ENCODE assay signal across 8 cellular contexts in the genomic region with DNA sequence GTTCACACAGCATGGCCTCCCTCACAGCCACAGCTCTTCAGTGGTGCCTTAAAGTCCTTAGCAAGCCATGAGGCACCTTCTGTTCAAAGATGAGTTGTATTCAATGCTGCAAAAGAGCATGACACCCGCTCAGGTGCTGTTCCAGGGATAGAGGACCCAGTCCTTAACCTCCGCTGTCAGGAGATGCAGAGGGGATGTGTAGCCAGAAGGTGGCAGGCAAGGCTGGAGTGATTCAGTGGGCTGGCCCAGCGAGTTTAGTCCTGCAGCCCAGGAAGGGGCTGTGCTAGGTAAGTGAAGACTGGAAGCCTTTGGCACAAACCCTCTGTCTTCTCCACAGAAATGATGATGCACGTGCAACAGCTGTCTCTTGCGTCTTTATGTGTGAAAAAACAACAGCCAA. TPM values are rescaled to one million over a fixed set of nuclear protein-coding genes. Genes with fewer than 3 reads are reported as not detected.
DNase-seq lines count a peak whose midpoint lies in the region; TF ChIP-seq lines count a peak whose summit lies in the region.

No MANE protein-coding gene starts in this region.

- no peak for TF ChIP-seq POLR2A in testis (IDR thresholded peaks at IDR 0.05)

- H3K4me1 ChIP-seq in testis = no peaks in the 10 kb centered on the region

- WGBS in testis, 2 donors = 81 to 82% methylated on average over 5 of the region's 5 CpGs

- DNase-seq in NCI-H2196 (lab: John Stamatoyannopoulos, UW; ENCODE audit: unreplicated experiment) (peak; percentile 15), NCI-H2196 treated with DMSO at 0.1 percent for 48 hours (lab: John Stamatoyannopoulos, UW; ENCODE audit: unreplicated experiment) (no peak), NCI-H1694 (lab: John Stamatoyannopoulos, UW) (peak; percentile 43), dermis blood vessel endothelial cell (peak; percentile 36), osteocyte (ENCODE audit: extremely low spot score, unreplicated experiment) (no peak), NCI-H2107 treated with DMSO at 0.1 percent for 48 hours (lab: John Stamatoyannopoulos, UW; ENCODE audit: unreplicated experiment) (no peak), testis (no peak)
- DNase-seq in activated effector memory CD4-positive, alpha-beta T cell treated with Interleukin-2 at 50 U/mL for 16 hours = no peak

- peaks cover 7% of the 10 kb centered on the region for H3K36me3 Mint-ChIP-seq in osteocyte (ENCODE audit: unreplicated experiment)

- no peaks in the 10 kb centered on the region for H3K27me3 ChIP-seq in testis

- no peak overlapping the region for H3K4me3 Mint-ChIP-seq in osteocyte (ENCODE audit: unreplicated experiment)

- no peaks in the 10 kb centered on the region for H3K36me3 ChIP-seq in testis (ENCODE audit: low read depth, missing control alignments)

- no peak overlapping the region for H3K27ac Mint-ChIP-seq in osteocyte (ENCODE audit: unreplicated experiment)

- intact Hi-C loops in testis (cut with DNase I; ENCODE audit: low total_unique reads) = no loop called here

- no peak overlapping the region for H3K4me3 ChIP-seq in testis

- H3K4me1 Mint-ChIP-seq in osteocyte (ENCODE audit: unreplicated experiment) = no peaks in the 10 kb centered on the region

- H3K9me3 Mint-ChIP-seq in osteocyte (ENCODE audit: unreplicated experiment) = no peaks in the 10 kb centered on the region

- H3K27ac ChIP-seq in testis = no peak overlapping the region

- H3K27me3 Mint-ChIP-seq in osteocyte (ENCODE audit: unreplicated experiment) = no peaks in the 10 kb centered on the region

- TF ChIP-seq CTCF in osteocyte (IDR thresholded peaks at IDR 0.05) (peak; percentile 43), testis (IDR thresholded peaks at IDR 0.05) (peak in 1 of 3 experiments; percentile 8)

- H3K9me3 ChIP-seq in testis = no peaks in the 10 kb centered on the region

RNA-seq across cellular contexts. Expression of gene ADAM11, which starts 25.0 kb away (rescaled TPM):
- total RNA-seq in dermis blood vessel endothelial cell (under 0.01 and 0.09 TPM in 2 replicates), osteocyte (1.0 and 1.7 TPM in 2 replicates), testis (1 to 10 TPM; 7.6 TPM)
- polyA plus RNA-seq in testis (ENCODE audit: insufficient read depth, low read depth, low replicate concordance) = 4.9 TPM

RNA-seq across cellular contexts. Expression of gene DBF4B, which starts 25.3 kb away (rescaled TPM):
- total RNA-seq in dermis blood vessel endothelial cell (2.6 and 7.7 TPM in 2 replicates), osteocyte (6.7 and 9.2 TPM in 2 replicates), testis (10 to 100 TPM; 47.3 to 55.1 TPM)
- polyA plus RNA-seq in testis (ENCODE audit: insufficient read depth, low read depth, low replicate concordance) = 50.2 TPM

RNA-seq across cellular contexts. Expression of gene CCDC43, which starts 44.2 kb away (rescaled TPM):
- 40.2 and 45.5 TPM in 2 replicates for total RNA-seq in dermis blood vessel endothelial cell
- total RNA-seq in osteocyte = 17.6 and 17.8 TPM in 2 replicates
- total RNA-seq in testis = 10 to 100 TPM; 20.8 to 27.9 TPM
- 18.6 TPM for polyA plus RNA-seq in testis (ENCODE audit: insufficient read depth, low read depth, low replicate concordance)

Comparison
In these comparisons a context has a peak if more than half of its experiments do, and no peak if none do; other contexts are left out.
1. DNase-seq: peak in NCI-H2196 (single experiment), NCI-H1694 (single experiment) and dermis blood vessel endothelial cell (single experiment); none in NCI-H2196 treated with DMSO at 0.1 percent for 48 hours (single experiment), osteocyte (single experiment), NCI-H2107 treated with DMSO at 0.1 percent for 48 hours (single experiment), testis (single experiment) and activated effector memory CD4-positive, alpha-beta T cell treated with Interleukin-2 at 50 U/mL for 16 hours (single experiment).